Comparison of ENCODE assay signal across 2 cellular contexts in genomic region chr5:107230367-107230766, GRCh38.
TF ChIP-seq lines count a peak whose summit lies in the region.

No MANE protein-coding gene starts in this region.

TF ChIP-seq in GM23338, 12 proteins besides CTCF, POLR2A, EP300 and RAD21:
- TF ChIP-seq EZH2phosphoT487 (IDR thresholded peaks at IDR 0.05; ENCODE audit: unreplicated experiment) (no peak), ZNF462 (CRISPR knock-in tag; IDR thresholded peaks at IDR 0.05) (no peak)

TF ChIP-seq in H1, 55 proteins besides CTCF, POLR2A, EP300 and RAD21:
- no peak for TF ChIP-seq KDM1A (IDR thresholded peaks at IDR 0.05; ENCODE audit: borderline replicate concordance, low read length)
TF ChIP-seq in H1: peak in this region for 0.
